ENCODE assay signal across 19 cellular contexts in genomic region chr2:222569826-222570225, GRCh38.
DNase-seq lines count a peak whose midpoint lies in the region; ATAC-seq, FAIRE-seq and TF ChIP-seq lines count a peak whose summit lies in the region.
"Had no signal": no experiment of that assay in that cellular context is flagged by ENCODE, and none has a peak within 500 bp of the region (broad histone marks: within the 10 kb centered on the region; RNA-seq: fewer than 3 reads in every experiment).

No MANE protein-coding gene starts in this region.

- H3K36me3 ChIP-seq in bronchial epithelial cell (ENCODE audit: control insufficient read depth, insufficient read depth, low read length) (peaks cover 7% of the 10 kb centered on the region), brain microvascular endothelial cell (replicated peaks) (peaks cover 14% of the 10 kb centered on the region)

- H3K27ac ChIP-seq in brain microvascular endothelial cell: no peak overlapping the region
- H3K27ac ChIP-seq: KMS-11, SJSA1, tibial artery had no signal

- CTCF ChIA-PET in AG04449 (lab: Yijun Ruan, JAX): interaction anchor here (1.1 to 2.1 kb wide), 4 partner anchors 8 to 252 kb away, joined by 3 to 7 read pairs (median 5); no protein-coding TSS in a partner anchor

- ATAC-seq in omental fat pad (ENCODE audit: low FRiP score): peak; percentile 17
- ATAC-seq: activated T-cell treated with anti-CD3 and anti-CD28 coated beads, Interleukin-2, amount 50 U/mL, for 72 hours; stimulated activated memory B cell treated with anti-CD40 and anti-IgM and Interleukin-4, amounts not matched to agents 10 μg/mL and 1 μg/mL and 100 μg/mL, for 72 hours had no signal

- FAIRE-seq in bronchial epithelial cell (lab: Jason Lieb, UNC): no peak
- FAIRE-seq: islet of Langerhans had no signal

- DNase-seq in AG04449 (ENCODE audit: low read depth, low spot score) (peak; percentile 14), HCEC 1CT (peak; percentile 73), bronchial epithelial cell (ENCODE audit: low read depth) (peak; percentile 29), omental fat pad (ENCODE audit: low spot score) (no peak), cerebellar nuclear complex (lab: John Stamatoyannopoulos, UW) (no peak), COR-L47 (lab: John Stamatoyannopoulos, UW) (no peak), brain microvascular endothelial cell (no peak), kidney glomerular epithelial cell (lab: John Stamatoyannopoulos, UW) (no peak)
- DNase-seq: ACHN; activated CD8-positive, alpha-beta memory T cell treated with anti-CD3 and anti-CD28 coated beads for 24 hours; activated T-cell treated with anti-CD3 and anti-CD28 coated beads, Interleukin-2, amount 50 U/mL, for 72 hours; dorsolateral prefrontal cortex; NCI-H2107; stimulated activated CD4-positive, alpha-beta T cell treated with anti-CD3 and anti-CD28 coated beads, Interleukin-15, amount 100 ng/mL, for 24 hours; tibial artery had no signal

- POLR2A ChIA-PET in AG04449 (lab: Yijun Ruan, JAX): no interaction called here

- TF ChIP-seq CTCF in AG04449 (IDR thresholded peaks at IDR 0.05; ENCODE audit: insufficient read depth, low read length, missing control alignments) (no peak), bronchial epithelial cell (IDR thresholded peaks at IDR 0.05; ENCODE audit: insufficient read depth, low read length, severe bottlenecking) (no peak), omental fat pad (IDR thresholded peaks at IDR 0.05) (no peak), brain microvascular endothelial cell (IDR thresholded peaks at IDR 0.05; ENCODE audit: low read depth, low read length, missing control alignments) (no peak)

- H3K4me3 ChIP-seq in AG04449 (ENCODE audit: low read depth, low read length) (no peak overlapping the region), bronchial epithelial cell (ENCODE audit: low read depth, low read length) (no peak overlapping the region), brain microvascular endothelial cell (ENCODE audit: low read depth, low read length) (no peak overlapping the region)
- H3K4me3 ChIP-seq: dorsolateral prefrontal cortex, SJSA1, tibial artery had no signal

- H3K27me3 ChIP-seq in bronchial epithelial cell (ENCODE audit: control insufficient read depth, insufficient read depth, low read length) (no peaks in the 10 kb centered on the region), brain microvascular endothelial cell (replicated peaks) (no peaks in the 10 kb centered on the region)
- H3K27me3 ChIP-seq: dorsolateral prefrontal cortex, SJSA1, tibial artery had no signal

- in situ Hi-C loops in brain microvascular endothelial cell (cut with HindIII; ENCODE audit: low pct_ligation_motif_present, low sequenced_read_pairs): no loop called here

Comparison
In these comparisons a context has a peak if more than half of its experiments do, and no peak if none do; other contexts are left out.
1. DNase-seq: peak in AG04449 (single experiment), HCEC 1CT (single experiment) and bronchial epithelial cell (single experiment); none in omental fat pad (single experiment), cerebellar nuclear complex (0 of 2), COR-L47 (single experiment), brain microvascular endothelial cell (single experiment) and kidney glomerular epithelial cell (single experiment).